ENCODE assay signal across 14 cellular contexts in the genomic region with DNA sequence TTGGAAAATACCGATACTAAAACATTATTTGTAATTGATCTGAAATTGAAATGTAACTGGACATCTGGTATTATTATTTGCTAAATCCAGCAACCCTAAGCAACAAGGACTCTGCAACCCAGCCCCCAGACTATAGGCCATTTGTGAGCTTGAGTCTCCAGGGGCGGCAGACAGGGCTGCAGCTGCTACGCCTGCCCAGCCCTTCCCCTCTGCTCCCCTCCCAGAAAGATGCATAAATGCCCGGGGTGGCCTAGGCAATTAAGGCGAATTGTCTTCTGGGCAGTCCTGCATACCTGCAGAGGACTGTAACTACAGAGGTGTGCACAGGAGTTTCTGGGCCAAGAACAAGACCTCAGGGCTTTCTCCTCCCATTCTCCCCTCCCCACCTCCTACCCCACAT. TPM values are rescaled to one million over a fixed set of nuclear protein-coding genes. Genes with fewer than 3 reads are reported as not detected.
DNase-seq lines count a peak whose midpoint lies in the region; ATAC-seq and TF ChIP-seq lines count a peak whose summit lies in the region.
"Had no signal": no experiment of that assay in that cellular context is flagged by ENCODE, and none has a peak within 500 bp of the region (broad histone marks: within the 10 kb centered on the region; RNA-seq: fewer than 3 reads in every experiment).

No MANE protein-coding gene starts in this region.

- no peak for TF ChIP-seq CTCF in progenitor cell of endocrine pancreas (IDR thresholded peaks at IDR 0.05; ENCODE audit: unreplicated experiment)

- no peaks in the 10 kb centered on the region for H3K36me3 Mint-ChIP-seq in stimulated activated naive CD8-positive, alpha-beta T cell treated with anti-CD3 and anti-CD28 coated beads, Interleukin-15, Interleukin-2, amounts not matched to agents 100 ng/mL and 50 ng/mL, for 24 hours (ENCODE audit: low read depth)
- H3K36me3 Mint-ChIP-seq in activated T-helper 2 cell treated with anti-CD3 and anti-CD28 coated beads, Interferon-gamma antibody, Interleukin-2, Interleukin-4, amounts not matched to agents 10 μg/mL and 5 μg/mL and 100 μg/mL, durations not matched to agents 14 hours and 24 hours and 36 hours (ENCODE audit: low read depth) = no peaks in the 10 kb centered on the region
- H3K36me3 Mint-ChIP-seq in naive thymus-derived CD8-positive, alpha-beta T cell = no peaks in the 10 kb centered on the region
- H3K36me3 Mint-ChIP-seq in progenitor cell of endocrine pancreas (ENCODE audit: insufficient read depth) = no peaks in the 10 kb centered on the region

- POLR2A ChIA-PET in naive thymus-derived CD8-positive, alpha-beta T cell (lab: Charles Lee) = interaction anchor here (0.6 to 7.1 kb wide), 10 partner anchors 9 to 611 kb away, joined by 3 to 230 read pairs (median 23); partner anchors contain the start of genes H3-3A, LBR, SDE2 and SRP9

- no peaks in the 10 kb centered on the region for H3K27me3 Mint-ChIP-seq in stimulated activated naive CD8-positive, alpha-beta T cell treated with anti-CD3 and anti-CD28 coated beads, Interleukin-15, Interleukin-2, amounts not matched to agents 100 ng/mL and 50 ng/mL, for 24 hours
- H3K27me3 Mint-ChIP-seq in activated T-helper 2 cell treated with anti-CD3 and anti-CD28 coated beads, Interferon-gamma antibody, Interleukin-2, Interleukin-4, amounts not matched to agents 10 μg/mL and 5 μg/mL and 100 μg/mL, durations not matched to agents 14 hours and 24 hours and 36 hours (ENCODE audit: low read depth) = no peaks in the 10 kb centered on the region
- H3K27me3 Mint-ChIP-seq in naive thymus-derived CD8-positive, alpha-beta T cell = no peaks in the 10 kb centered on the region
- peaks cover 3% of the 10 kb centered on the region for H3K27me3 Mint-ChIP-seq in progenitor cell of endocrine pancreas

- peaks cover 39% of the 10 kb centered on the region for H3K4me1 Mint-ChIP-seq in stimulated activated naive CD8-positive, alpha-beta T cell treated with anti-CD3 and anti-CD28 coated beads, Interleukin-15, Interleukin-2, amounts not matched to agents 100 ng/mL and 50 ng/mL, for 24 hours (ENCODE audit: low read depth)
- peaks cover 36% of the 10 kb centered on the region for H3K4me1 Mint-ChIP-seq in activated T-helper 2 cell treated with anti-CD3 and anti-CD28 coated beads, Interferon-gamma antibody, Interleukin-2, Interleukin-4, amounts not matched to agents 10 μg/mL and 5 μg/mL and 100 μg/mL, durations not matched to agents 14 hours and 24 hours and 36 hours (ENCODE audit: low read depth)
- peaks cover 21 to 56% (median 48%) of the 10 kb centered on the region in 4 donors for H3K4me1 Mint-ChIP-seq in naive thymus-derived CD8-positive, alpha-beta T cell
- H3K4me1 Mint-ChIP-seq in progenitor cell of endocrine pancreas (ENCODE audit: low read depth) = peaks cover 2% of the 10 kb centered on the region

- H3K27ac Mint-ChIP-seq in stimulated activated naive CD8-positive, alpha-beta T cell treated with anti-CD3 and anti-CD28 coated beads, Interleukin-15, Interleukin-2, amounts not matched to agents 100 ng/mL and 50 ng/mL, for 24 hours = peak overlapping the region; percentile 99
- peak overlapping the region; percentile 99 for H3K27ac Mint-ChIP-seq in activated T-helper 2 cell treated with anti-CD3 and anti-CD28 coated beads, Interferon-gamma antibody, Interleukin-2, Interleukin-4, amounts not matched to agents 10 μg/mL and 5 μg/mL and 100 μg/mL, durations not matched to agents 14 hours and 24 hours and 36 hours
- peak overlapping the region; percentile 92 to 99 (median 98) for H3K27ac Mint-ChIP-seq in naive thymus-derived CD8-positive, alpha-beta T cell
- no peak overlapping the region for H3K27ac Mint-ChIP-seq in progenitor cell of endocrine pancreas

- no peak for ATAC-seq in stimulated activated naive CD8-positive, alpha-beta T cell treated with anti-CD3 and anti-CD28 coated beads, Interleukin-15, Interleukin-2, amounts not matched to agents 100 U/mL and 50 U/mL, for 24 hours
- no peak for ATAC-seq in naive thymus-derived CD8-positive, alpha-beta T cell
- no peak for ATAC-seq in HG03469 (IDR thresholded peaks at IDR 0.05; ENCODE audit: unreplicated experiment)

- peak overlapping the region; percentile 87 for H3K4me3 Mint-ChIP-seq in stimulated activated naive CD8-positive, alpha-beta T cell treated with anti-CD3 and anti-CD28 coated beads, Interleukin-15, Interleukin-2, amounts not matched to agents 100 ng/mL and 50 ng/mL, for 24 hours
- peak overlapping the region; percentile 89 for H3K4me3 Mint-ChIP-seq in activated T-helper 2 cell treated with anti-CD3 and anti-CD28 coated beads, Interferon-gamma antibody, Interleukin-2, Interleukin-4, amounts not matched to agents 10 μg/mL and 5 μg/mL and 100 μg/mL, durations not matched to agents 14 hours and 24 hours and 36 hours (ENCODE audit: low read depth)
- peak overlapping the region; percentile 0 to 95 (median 91) for H3K4me3 Mint-ChIP-seq in naive thymus-derived CD8-positive, alpha-beta T cell
- no peak overlapping the region for H3K4me3 Mint-ChIP-seq in progenitor cell of endocrine pancreas (ENCODE audit: low read depth)

- DNase-seq in stimulated activated naive CD8-positive, alpha-beta T cell treated with anti-CD3 and anti-CD28 coated beads, Interleukin-15, Interleukin-2, amounts not matched to agents 100 U/mL and 50 U/mL, for 24 hours = no peak
- no peak for DNase-seq in activated T-helper 2 cell treated with anti-CD3 and anti-CD28 coated beads, Interferon-gamma antibody, Interleukin-2, Interleukin-4, amounts not matched to agents 10 μg/mL and 5 μg/mL and 100 μg/mL, durations not matched to agents 14 hours and 24 hours and 36 hours (ENCODE audit: low spot score)
- DNase-seq in naive thymus-derived CD8-positive, alpha-beta T cell = no peak
- DNase-seq in activated gamma-delta T cell treated with Interleukin-2 at 50 U/mL for 16 hours = no peak
- DNase-seq in progenitor cell of endocrine pancreas (ENCODE audit: low spot score, unreplicated experiment) = no peak
- no peak for DNase-seq in SIG-M5 treated with dmso at 0.1 percent for 504 hours (lab: John Stamatoyannopoulos, UW; ENCODE audit: unreplicated experiment)
- DNase-seq: foreskin fibroblast; GM23248; NCI-H146; NCI-H446 treated with DMSO at 0.1 percent for 48 hours; PC-9; stimulated activated CD4-positive, alpha-beta T cell treated with anti-CD3 and anti-CD28 coated beads, Interleukin-4, amount 100 ng/mL, for 4 hours had no signal

- intact Hi-C loops in activated T-helper 2 cell treated with anti-CD3 and anti-CD28 coated beads, Interferon-gamma antibody, Interleukin-2, Interleukin-4, amounts not matched to agents 10 μg/mL and 5 μg/mL and 100 μg/mL, durations not matched to agents 14 hours and 24 hours and 36 hours (cut with micrococcal nuclease) = loop anchor here (2.0 to 5.0 kb wide), 3 partner anchors 453 to 593 kb away; partner anchors contain the start of genes H3-3A, PYCR2 and SDE2

- H3K9me3 Mint-ChIP-seq in stimulated activated naive CD8-positive, alpha-beta T cell treated with anti-CD3 and anti-CD28 coated beads, Interleukin-15, Interleukin-2, amounts not matched to agents 100 ng/mL and 50 ng/mL, for 24 hours = no peaks in the 10 kb centered on the region
- no peaks in the 10 kb centered on the region for H3K9me3 Mint-ChIP-seq in activated T-helper 2 cell treated with anti-CD3 and anti-CD28 coated beads, Interferon-gamma antibody, Interleukin-2, Interleukin-4, amounts not matched to agents 10 μg/mL and 5 μg/mL and 100 μg/mL, durations not matched to agents 14 hours and 24 hours and 36 hours
- no peaks in the 10 kb centered on the region for H3K9me3 Mint-ChIP-seq in naive thymus-derived CD8-positive, alpha-beta T cell
- no peaks in the 10 kb centered on the region for H3K9me3 Mint-ChIP-seq in progenitor cell of endocrine pancreas (ENCODE audit: low read depth)

RNA-seq across cellular contexts. Expression of gene LBR, which starts 41.2 kb away (rescaled TPM):
- 187 and 191 TPM in 2 replicates for total RNA-seq in activated T-helper 2 cell treated with anti-CD3 and anti-CD28 coated beads, Interferon-gamma antibody, Interleukin-2, Interleukin-4, amounts not matched to agents 10 μg/mL and 5 μg/mL and 100 μg/mL, durations not matched to agents 14 hours and 24 hours and 36 hours
- total RNA-seq in naive thymus-derived CD8-positive, alpha-beta T cell = 100 to 1,000 TPM; 151 to 167 TPM
- polyA plus RNA-seq in naive thymus-derived CD8-positive, alpha-beta T cell = 100 to 1,000 TPM in 2 of 3 donors, 10 to 100 TPM in 1; 95.8 to 123 (median 111) TPM
- total RNA-seq in progenitor cell of endocrine pancreas = 116 and 124 TPM in 2 replicates
